ENCODE assay signal across 1 cellular context in the genomic region with DNA sequence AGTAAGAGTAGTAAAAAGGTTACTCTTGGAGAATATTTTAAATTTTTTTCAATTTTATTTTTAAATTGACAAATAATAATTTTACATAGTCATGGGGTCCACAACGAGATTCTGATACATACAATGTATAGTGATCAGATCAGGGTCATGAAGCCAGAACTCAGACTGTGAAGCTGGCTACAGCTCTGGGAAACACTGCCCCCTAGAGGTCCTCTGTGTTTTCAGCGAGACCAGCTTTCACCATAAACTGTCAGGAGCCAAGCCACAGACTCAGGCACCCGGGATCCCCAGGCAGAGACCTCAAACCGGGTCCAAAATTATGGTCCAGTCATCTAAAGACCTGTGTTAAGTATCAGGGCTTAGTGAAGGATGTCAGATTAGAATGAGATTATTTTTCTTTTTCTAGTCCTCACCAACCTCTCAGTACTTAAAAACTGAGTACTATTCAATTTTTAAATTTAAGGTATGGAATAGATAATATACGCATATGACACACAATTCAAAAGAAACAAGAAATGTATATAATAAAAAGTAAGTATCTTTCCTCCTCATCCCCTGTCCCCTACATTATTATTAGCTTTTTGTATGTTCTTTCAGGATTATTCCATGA.
TF ChIP-seq lines count a peak whose summit lies in the region.

No MANE protein-coding gene starts in this region.

TF ChIP-seq in H1, 55 proteins besides CTCF, POLR2A, EP300 and RAD21:
- TF ChIP-seq CHD7 (IDR thresholded peaks at IDR 0.05; ENCODE audit: insufficient replicate concordance, low read length) = no peak
